Comparison of ENCODE assay signal across 11 cellular contexts in genomic region chr10:99540673-99541531, GRCh38. TPM values are rescaled to one million over a fixed set of nuclear protein-coding genes. Genes with fewer than 3 reads are reported as not detected.
DNase-seq lines count a peak whose midpoint lies in the region; ATAC-seq and TF ChIP-seq lines count a peak whose summit lies in the region.
"Had no signal": no experiment of that assay in that cellular context is flagged by ENCODE, and none has a peak within 500 bp of the region (broad histone marks: within the 10 kb centered on the region; RNA-seq: fewer than 3 reads in every experiment).

No MANE protein-coding gene starts in this region.

- TF ChIP-seq POLR2A in stomach (IDR thresholded peaks at IDR 0.05): no peak

- H3K27me3 ChIP-seq in stomach: peaks cover 27 to 100% (median 79%) of the 10 kb centered on the region in 3 donors

- H3K4me1 ChIP-seq in stomach: peaks cover 19 to 32% (median 30%) of the 10 kb centered on the region in 4 donors

- intact Hi-C loops in stomach (cut with DNase I; ENCODE audit: low total_unique reads): no loop called here

- 2 to 9% (median 4%) methylated on average over 19 to 47 of the region's 47 CpGs for WGBS in stomach, 5 donors

- no peak overlapping the region for H3K9ac ChIP-seq in SK-N-MC (ENCODE audit: insufficient read length)

- DNase-seq in NCI-H748 (lab: John Stamatoyannopoulos, UW; ENCODE audit: unreplicated experiment) (peak; percentile 29), NCI-H748 treated with DMSO at 0.1 percent for 48 hours (lab: John Stamatoyannopoulos, UW) (no peak), SK-N-MC (ENCODE audit: low read depth, low spot score) (no peak), kidney tubule cell (ENCODE audit: low spot score) (peak; percentile 30), stomach (peak; percentile 45), CD1c-positive myeloid dendritic cell (ENCODE audit: extremely low spot score) (no peak)
- DNase-seq: NCI-H1417 treated with DMSO at 0.1 percent for 48 hours had no signal

- H3K4me3 ChIP-seq in SK-N-MC (peak overlapping the region; percentile 65), stomach (peak overlapping the region; percentile 18 to 49 (median 25))

- H3K36me3 ChIP-seq in SK-N-MC (ENCODE audit: insufficient read depth, low read length) (no peaks in the 10 kb centered on the region), stomach (no peaks in the 10 kb centered on the region)

- TF ChIP-seq EP300 in stomach (IDR thresholded peaks at IDR 0.05): no peak

- ATAC-seq in HG02870 (IDR thresholded peaks at IDR 0.05; ENCODE audit: unreplicated experiment) (no peak), HG02884 (IDR thresholded peaks at IDR 0.05; ENCODE audit: unreplicated experiment) (no peak)

- H3K9me3 ChIP-seq in SK-N-MC (ENCODE audit: low read depth, low read length) (no peaks in the 10 kb centered on the region), stomach (no peaks in the 10 kb centered on the region)

- H3K27ac ChIP-seq in SK-N-MC: no peak overlapping the region
- no peak overlapping the region for H3K27ac ChIP-seq in stomach

- no peak for TF ChIP-seq CTCF in stomach (IDR thresholded peaks at IDR 0.05)

RNA-seq across cellular contexts. Expression of gene NKX2-3, which starts 8.2 kb away (rescaled TPM):
- 1 to 10 TPM in 3 of 5 donors, under 1 TPM in 1, not detected in 1; 0.45 to 5.8 (median 1.9) TPM for total RNA-seq in stomach
- polyA plus RNA-seq in stomach: 1 to 10 TPM; 1.0 to 3.2 (median 1.1) TPM
- total RNA-seq: ureter had no signal
- polyA plus RNA-seq: AG04450 had no signal

Comparison
In these comparisons a context has a peak if more than half of its experiments do, and no peak if none do; other contexts are left out.
1. DNase-seq: peak in NCI-H748 (single experiment), kidney tubule cell (single experiment) and stomach (single experiment); none in NCI-H748 treated with DMSO at 0.1 percent for 48 hours (single experiment), SK-N-MC (single experiment) and CD1c-positive myeloid dendritic cell (single experiment).